ENCODE assay signal across 1 cellular context in the genomic region with DNA sequence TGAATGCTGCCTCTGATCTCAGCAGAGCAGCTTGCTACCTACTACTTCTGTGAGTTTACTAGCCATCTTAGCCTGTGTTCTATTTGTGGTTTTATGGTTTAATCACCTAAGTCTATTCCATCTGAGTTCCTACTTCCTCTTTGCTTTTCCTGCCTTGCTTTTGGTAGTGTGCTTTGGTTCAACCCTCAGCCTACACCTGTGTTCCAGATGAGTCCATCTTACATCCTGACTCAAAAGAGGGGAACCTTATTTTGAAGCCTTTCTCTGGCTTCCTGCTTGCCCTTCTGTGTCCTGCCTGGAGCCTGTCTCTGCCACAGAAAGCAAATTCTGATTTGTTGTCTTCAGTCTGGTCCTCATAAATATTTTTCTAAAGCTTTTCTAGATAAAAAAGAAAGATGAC.
TF ChIP-seq lines count a peak whose summit lies in the region.

No MANE protein-coding gene starts in this region.

TF ChIP-seq in GM12878, 131 proteins besides CTCF, POLR2A, EP300 and RAD21 (continued from another document and continues in another):
- TF ChIP-seq, protein P1, sequence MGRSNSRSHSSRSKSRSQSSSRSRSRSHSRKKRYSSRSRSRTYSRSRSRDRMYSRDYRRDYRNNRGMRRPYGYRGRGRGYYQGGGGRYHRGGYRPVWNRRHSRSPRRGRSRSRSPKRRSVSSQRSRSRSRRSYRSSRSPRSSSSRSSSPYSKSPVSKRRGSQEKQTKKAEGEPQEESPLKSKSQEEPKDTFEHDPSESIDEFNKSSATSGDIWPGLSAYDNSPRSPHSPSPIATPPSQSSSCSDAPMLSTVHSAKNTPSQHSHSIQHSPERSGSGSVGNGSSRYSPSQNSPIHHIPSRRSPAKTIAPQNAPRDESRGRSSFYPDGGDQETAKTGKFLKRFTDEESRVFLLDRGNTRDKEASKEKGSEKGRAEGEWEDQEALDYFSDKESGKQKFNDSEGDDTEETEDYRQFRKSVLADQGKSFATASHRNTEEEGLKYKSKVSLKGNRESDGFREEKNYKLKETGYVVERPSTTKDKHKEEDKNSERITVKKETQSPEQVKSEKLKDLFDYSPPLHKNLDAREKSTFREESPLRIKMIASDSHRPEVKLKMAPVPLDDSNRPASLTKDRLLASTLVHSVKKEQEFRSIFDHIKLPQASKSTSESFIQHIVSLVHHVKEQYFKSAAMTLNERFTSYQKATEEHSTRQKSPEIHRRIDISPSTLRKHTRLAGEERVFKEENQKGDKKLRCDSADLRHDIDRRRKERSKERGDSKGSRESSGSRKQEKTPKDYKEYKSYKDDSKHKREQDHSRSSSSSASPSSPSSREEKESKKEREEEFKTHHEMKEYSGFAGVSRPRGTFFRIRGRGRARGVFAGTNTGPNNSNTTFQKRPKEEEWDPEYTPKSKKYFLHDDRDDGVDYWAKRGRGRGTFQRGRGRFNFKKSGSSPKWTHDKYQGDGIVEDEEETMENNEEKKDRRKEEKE (IDR thresholded peaks at IDR 0.05), result no peak
- TF ChIP-seq ZNF24 (IDR thresholded peaks at IDR 0.05) (no peak), EED (IDR thresholded peaks at IDR 0.05; ENCODE audit: low read depth) (peak; percentile 46; the same call in 1 of the 2 replicates), SMAD1 (IDR thresholded peaks at IDR 0.05; ENCODE audit: low read depth, partially characterized antibody) (no peak), IRF4 (IDR thresholded peaks at IDR 0.05; ENCODE audit: low read depth, low read length) (peak; percentile 43; the same call in 1 of the 2 replicates), CREM (IDR thresholded peaks at IDR 0.05; ENCODE audit: low read depth) (no peak), CHD1 (IDR thresholded peaks at IDR 0.05; ENCODE audit: low read depth, low read length) (no peak), SPI1 (IDR thresholded peaks at IDR 0.05; ENCODE audit: borderline replicate concordance, insufficient read depth, low read depth, low read length) (peak; percentile 83; the same call in 1 of the 2 replicates), NR2F1 (conservative IDR thresholded peaks at IDR 0.05) (no peak), SIN3A (IDR thresholded peaks at IDR 0.05; ENCODE audit: low read depth, low read length) (no peak), SRF (IDR thresholded peaks at IDR 0.05; ENCODE audit: low read depth in 2 of 2, low read length in 2 of 2) (peak in 1 of 2 experiments; percentile 54; a peak in 1 of 4 replicates), SMC3 (IDR thresholded peaks at IDR 0.05; ENCODE audit: borderline replicate concordance, low read length) (no peak), E2F4 (IDR thresholded peaks at IDR 0.05; ENCODE audit: low read depth, low read length) (no peak), GABPA (IDR thresholded peaks at IDR 0.05; ENCODE audit: low read depth) (no peak), NFXL1 (IDR thresholded peaks at IDR 0.05; ENCODE audit: borderline replicate concordance) (no peak), SUZ12 (IDR thresholded peaks at IDR 0.05; ENCODE audit: unreplicated experiment) (no peak), TCF3 (IDR thresholded peaks at IDR 0.05; ENCODE audit: borderline replicate concordance, insufficient read depth, low read depth, low read length) (0 out of 2 replicates have a peak, but pooled peaks have one; percentile 14), ZSCAN29 (IDR thresholded peaks at IDR 0.05) (no peak), ESRRA (IDR thresholded peaks at IDR 0.05; ENCODE audit: low read length) (no peak), RFX5 (IDR thresholded peaks at IDR 0.05; ENCODE audit: low read depth, low read length) (no peak), NRF1 (conservative IDR thresholded peaks at IDR 0.05; ENCODE audit: low read depth, low read length) (no peak), SIX5 (IDR thresholded peaks at IDR 0.05; ENCODE audit: low read depth, low read length, severe bottlenecking) (no peak), CHD4 (IDR thresholded peaks at IDR 0.05) (no peak), PAX5 (IDR thresholded peaks at IDR 0.05; ENCODE audit: borderline replicate concordance, low read depth, low read length) (peak; percentile 49; the same call in 1 of the 2 replicates), PKNOX1 (IDR thresholded peaks at IDR 0.05) (no peak), ZBTB4 (CRISPR knock-in tag; IDR thresholded peaks at IDR 0.05) (no peak), IKZF2 (IDR thresholded peaks at IDR 0.05) (peak; percentile 91 to 92), ASH2L (IDR thresholded peaks at IDR 0.05; ENCODE audit: borderline replicate concordance, low read depth) (no peak), IKZF1 (conservative IDR thresholded peaks at IDR 0.05) (peak; percentile 90), NFIC (IDR thresholded peaks at IDR 0.05; ENCODE audit: low read depth, low read length) (peak; percentile 72; the same call in 1 of the 2 replicates), BCL11A (IDR thresholded peaks at IDR 0.05; ENCODE audit: low read depth, low read length) (peak; percentile 21; the same call in 1 of the 2 replicates), ATF2 (IDR thresholded peaks at IDR 0.05; ENCODE audit: low read length) (peak; percentile 46; the same call in 1 of the 2 replicates), RUNX3 (IDR thresholded peaks at IDR 0.05; ENCODE audit: low read length) (peak; percentile 90)
- TF ChIP-seq, protein P2, sequence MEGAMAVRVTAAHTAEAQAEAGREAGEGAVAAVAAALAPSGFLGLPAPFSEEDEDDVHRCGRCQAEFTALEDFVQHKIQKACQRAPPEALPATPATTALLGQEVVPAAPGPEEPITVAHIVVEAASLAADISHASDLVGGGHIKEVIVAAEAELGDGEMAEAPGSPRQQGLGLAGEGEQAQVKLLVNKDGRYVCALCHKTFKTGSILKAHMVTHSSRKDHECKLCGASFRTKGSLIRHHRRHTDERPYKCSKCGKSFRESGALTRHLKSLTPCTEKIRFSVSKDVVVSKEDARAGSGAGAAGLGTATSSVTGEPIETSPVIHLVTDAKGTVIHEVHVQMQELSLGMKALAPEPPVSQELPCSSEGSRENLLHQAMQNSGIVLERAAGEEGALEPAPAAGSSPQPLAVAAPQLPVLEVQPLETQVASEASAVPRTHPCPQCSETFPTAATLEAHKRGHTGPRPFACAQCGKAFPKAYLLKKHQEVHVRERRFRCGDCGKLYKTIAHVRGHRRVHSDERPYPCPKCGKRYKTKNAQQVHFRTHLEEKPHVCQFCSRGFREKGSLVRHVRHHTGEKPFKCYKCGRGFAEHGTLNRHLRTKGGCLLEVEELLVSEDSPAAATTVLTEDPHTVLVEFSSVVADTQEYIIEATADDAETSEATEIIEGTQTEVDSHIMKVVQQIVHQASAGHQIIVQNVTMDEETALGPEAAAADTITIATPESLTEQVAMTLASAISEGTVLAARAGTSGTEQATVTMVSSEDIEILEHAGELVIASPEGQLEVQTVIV (IDR thresholded peaks at IDR 0.05; ENCODE audit: borderline replicate concordance, partially characterized antibody), result no peak
- TF ChIP-seq, protein P3, sequence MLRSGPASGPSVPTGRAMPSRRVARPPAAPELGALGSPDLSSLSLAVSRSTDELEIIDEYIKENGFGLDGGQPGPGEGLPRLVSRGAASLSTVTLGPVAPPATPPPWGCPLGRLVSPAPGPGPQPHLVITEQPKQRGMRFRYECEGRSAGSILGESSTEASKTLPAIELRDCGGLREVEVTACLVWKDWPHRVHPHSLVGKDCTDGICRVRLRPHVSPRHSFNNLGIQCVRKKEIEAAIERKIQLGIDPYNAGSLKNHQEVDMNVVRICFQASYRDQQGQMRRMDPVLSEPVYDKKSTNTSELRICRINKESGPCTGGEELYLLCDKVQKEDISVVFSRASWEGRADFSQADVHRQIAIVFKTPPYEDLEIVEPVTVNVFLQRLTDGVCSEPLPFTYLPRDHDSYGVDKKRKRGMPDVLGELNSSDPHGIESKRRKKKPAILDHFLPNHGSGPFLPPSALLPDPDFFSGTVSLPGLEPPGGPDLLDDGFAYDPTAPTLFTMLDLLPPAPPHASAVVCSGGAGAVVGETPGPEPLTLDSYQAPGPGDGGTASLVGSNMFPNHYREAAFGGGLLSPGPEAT (IDR thresholded peaks at IDR 0.05; ENCODE audit: low read depth), result peak; percentile 44; the same call in 1 of the 2 replicates
- TF ChIP-seq, protein P4, sequence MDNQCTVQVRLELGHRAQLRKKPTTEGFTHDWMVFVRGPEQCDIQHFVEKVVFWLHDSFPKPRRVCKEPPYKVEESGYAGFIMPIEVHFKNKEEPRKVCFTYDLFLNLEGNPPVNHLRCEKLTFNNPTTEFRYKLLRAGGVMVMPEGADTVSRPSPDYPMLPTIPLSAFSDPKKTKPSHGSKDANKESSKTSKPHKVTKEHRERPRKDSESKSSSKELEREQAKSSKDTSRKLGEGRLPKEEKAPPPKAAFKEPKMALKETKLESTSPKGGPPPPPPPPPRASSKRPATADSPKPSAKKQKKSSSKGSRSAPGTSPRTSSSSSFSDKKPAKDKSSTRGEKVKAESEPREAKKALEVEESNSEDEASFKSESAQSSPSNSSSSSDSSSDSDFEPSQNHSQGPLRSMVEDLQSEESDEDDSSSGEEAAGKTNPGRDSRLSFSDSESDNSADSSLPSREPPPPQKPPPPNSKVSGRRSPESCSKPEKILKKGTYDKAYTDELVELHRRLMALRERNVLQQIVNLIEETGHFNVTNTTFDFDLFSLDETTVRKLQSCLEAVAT (IDR thresholded peaks at IDR 0.05), result peak; percentile 55; the same call in 1 of the 2 replicates
- TF ChIP-seq, protein P5, sequence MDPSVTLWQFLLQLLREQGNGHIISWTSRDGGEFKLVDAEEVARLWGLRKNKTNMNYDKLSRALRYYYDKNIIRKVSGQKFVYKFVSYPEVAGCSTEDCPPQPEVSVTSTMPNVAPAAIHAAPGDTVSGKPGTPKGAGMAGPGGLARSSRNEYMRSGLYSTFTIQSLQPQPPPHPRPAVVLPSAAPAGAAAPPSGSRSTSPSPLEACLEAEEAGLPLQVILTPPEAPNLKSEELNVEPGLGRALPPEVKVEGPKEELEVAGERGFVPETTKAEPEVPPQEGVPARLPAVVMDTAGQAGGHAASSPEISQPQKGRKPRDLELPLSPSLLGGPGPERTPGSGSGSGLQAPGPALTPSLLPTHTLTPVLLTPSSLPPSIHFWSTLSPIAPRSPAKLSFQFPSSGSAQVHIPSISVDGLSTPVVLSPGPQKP (IDR thresholded peaks at IDR 0.05; ENCODE audit: low read depth, low read length), result no peak
- TF ChIP-seq, protein P6, sequence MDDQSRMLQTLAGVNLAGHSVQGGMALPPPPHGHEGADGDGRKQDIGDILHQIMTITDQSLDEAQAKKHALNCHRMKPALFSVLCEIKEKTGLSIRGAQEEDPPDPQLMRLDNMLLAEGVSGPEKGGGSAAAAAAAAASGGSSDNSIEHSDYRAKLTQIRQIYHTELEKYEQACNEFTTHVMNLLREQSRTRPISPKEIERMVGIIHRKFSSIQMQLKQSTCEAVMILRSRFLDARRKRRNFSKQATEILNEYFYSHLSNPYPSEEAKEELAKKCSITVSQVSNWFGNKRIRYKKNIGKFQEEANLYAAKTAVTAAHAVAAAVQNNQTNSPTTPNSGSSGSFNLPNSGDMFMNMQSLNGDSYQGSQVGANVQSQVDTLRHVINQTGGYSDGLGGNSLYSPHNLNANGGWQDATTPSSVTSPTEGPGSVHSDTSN (IDR thresholded peaks at IDR 0.05; ENCODE audit: insufficient replicate concordance, low read depth, low read length), result no peak
